8 cellular contexts compared by ENCODE assay signal in the genomic region with DNA sequence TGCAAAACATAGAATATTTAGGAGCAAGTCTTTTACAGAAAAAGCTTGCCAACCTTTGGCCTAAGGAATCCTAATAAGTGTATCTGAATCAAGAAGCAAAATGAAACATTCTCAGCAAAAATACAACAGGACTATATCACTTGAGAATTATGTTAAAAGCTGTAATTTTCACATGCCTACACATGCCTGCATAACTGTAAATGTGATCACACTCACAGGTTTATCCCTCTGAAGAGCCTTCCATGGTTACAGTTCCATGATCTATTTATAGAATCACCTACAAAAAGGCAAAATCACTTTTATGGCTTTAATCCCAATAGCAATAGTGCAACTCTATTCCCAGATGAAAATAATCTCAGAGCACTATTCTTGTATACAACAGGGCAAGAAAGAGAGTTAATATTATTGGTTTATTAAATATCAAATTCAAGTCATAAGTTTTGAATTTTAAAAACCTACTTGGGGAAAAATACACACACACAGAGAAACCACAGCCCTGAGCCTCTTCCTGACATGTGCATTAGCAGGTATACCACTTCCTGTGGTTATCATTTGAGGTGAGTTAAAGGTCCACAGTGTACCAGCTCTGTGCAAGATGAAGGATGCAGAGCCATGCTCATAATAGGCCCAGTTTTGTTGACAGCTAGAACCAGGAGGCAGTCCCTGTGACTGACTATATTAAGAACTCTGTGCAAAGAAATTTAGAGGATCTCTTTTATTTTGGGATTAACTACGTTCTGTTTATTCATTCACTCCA.
A peak's percentile ranks its signal among the peaks of the same experiment; 100 is the strongest.
DNase-seq lines count a peak whose midpoint lies in the region; ATAC-seq and TF ChIP-seq lines count a peak whose summit lies in the region.

No MANE protein-coding gene starts in this region.

- H3K79me2 ChIP-seq in SU-DHL-6 (ENCODE audit: insufficient read depth, low read length) = no peaks in the 10 kb centered on the region

- H3K27ac Mint-ChIP-seq in WTC11 = no peak overlapping the region

- H3F3A ChIP-seq in SU-DHL-6 (ENCODE audit: insufficient read depth) = no peaks in the 10 kb centered on the region

- CTCF ChIA-PET in WTC11 (lab: Charles Lee) = interaction anchor here (0.6 kb wide), 1 partner anchor 227 kb away, joined by 3 read pairs; no protein-coding TSS in a partner anchor

- no peak for TF ChIP-seq CTCF in SU-DHL-6 (IDR thresholded peaks at IDR 0.05; ENCODE audit: insufficient read depth, low read length, poor library complexity, severe bottlenecking)
- TF ChIP-seq CTCF in WTC11 (IDR thresholded peaks at IDR 0.05) = no peak

- H3K4me3 ChIP-seq in SU-DHL-6 (ENCODE audit: insufficient read depth, low read length, poor library complexity, severe bottlenecking) = peak overlapping the region; percentile 22

- H3K36me3 Mint-ChIP-seq in WTC11 = no peaks in the 10 kb centered on the region

- no peaks in the 10 kb centered on the region for H4K20me1 ChIP-seq in SU-DHL-6 (ENCODE audit: low read depth, low read length)

- H3K9me3 ChIP-seq in SU-DHL-6 (ENCODE audit: insufficient read depth, low read length) = no peaks in the 10 kb centered on the region

- H3K27me3 Mint-ChIP-seq in WTC11 (ENCODE audit: low read depth) = no peaks in the 10 kb centered on the region

- peak; percentile 40 for DNase-seq in effector CD4-positive, alpha-beta T cell
- peak; percentile 31 for DNase-seq in stimulated activated naive CD4-positive, alpha-beta T cell treated with Interleukin-2 at 50 U/mL for 16 hours (lab: John Stamatoyannopoulos, UW)
- DNase-seq in cerebellar nuclear complex (lab: John Stamatoyannopoulos, UW) = no peak
- DNase-seq in HuH-7.5 (ENCODE audit: low spot score) = no peak
- no peak for DNase-seq in WTC11 (ENCODE audit: low spot score)

- H3K27ac ChIP-seq in SU-DHL-6 (ENCODE audit: low read depth, low read length) = no peak overlapping the region

- H2AFZ ChIP-seq in SU-DHL-6 (ENCODE audit: low read depth, low read length, severe bottlenecking) = no peak overlapping the region

- H3K4me2 ChIP-seq in SU-DHL-6 (ENCODE audit: low read depth, low read length, poor library complexity, severe bottlenecking) = peak overlapping the region; percentile 50

- H3K4me3 Mint-ChIP-seq in WTC11 = no peak overlapping the region

- no peaks in the 10 kb centered on the region for H3K36me3 ChIP-seq in SU-DHL-6 (ENCODE audit: low read length)

- no peaks in the 10 kb centered on the region for H3K9me3 Mint-ChIP-seq in WTC11

- POLR2A ChIA-PET in WTC11 (lab: Charles Lee) = no interaction called here

- ATAC-seq in GM18502 (IDR thresholded peaks at IDR 0.05; ENCODE audit: poor library complexity, unreplicated experiment) (peak; percentile 98), HG02623 (IDR thresholded peaks at IDR 0.05; ENCODE audit: unreplicated experiment) (peak; percentile 87), WTC11 (no peak)

- no peaks in the 10 kb centered on the region for H3K27me3 ChIP-seq in SU-DHL-6 (ENCODE audit: low read length)

- no peaks in the 10 kb centered on the region for H3K9me2 ChIP-seq in SU-DHL-6 (replicated peaks; ENCODE audit: insufficient read depth, low read length)

- H3K9ac ChIP-seq in SU-DHL-6 (ENCODE audit: low read length) = no peak overlapping the region

- H3K4me1 Mint-ChIP-seq in WTC11 = peaks cover 14% of the 10 kb centered on the region

TF ChIP-seq in WTC11, 78 proteins besides CTCF, POLR2A, EP300 and RAD21:
- TF ChIP-seq ELF4 (CRISPR knock-in tag; IDR thresholded peaks at IDR 0.05; ENCODE audit: low read depth) (no peak), TP53 (CRISPR knock-in tag; IDR thresholded peaks at IDR 0.05) (no peak), ZNF423 (CRISPR knock-in tag; IDR thresholded peaks at IDR 0.05) (no peak)

Comparison
In these comparisons a context has a peak if more than half of its experiments do, and no peak if none do; other contexts are left out.
1. DNase-seq: peak in effector CD4-positive, alpha-beta T cell (single experiment) and stimulated activated naive CD4-positive, alpha-beta T cell treated with Interleukin-2 at 50 U/mL for 16 hours (single experiment); none in cerebellar nuclear complex (0 of 2), HuH-7.5 (single experiment) and WTC11 (single experiment).